In genomic region chr11:86380295-86380694, GRCh38 we compare ENCODE assay signal across 25 cellular contexts. TPM values are rescaled to one million over a fixed set of nuclear protein-coding genes. Genes with fewer than 3 reads are reported as not detected.
"Had no signal": no experiment of that assay in that cellular context is flagged by ENCODE, and none has a peak within 500 bp of the region (broad histone marks: within the 10 kb centered on the region; RNA-seq: fewer than 3 reads in every experiment).

No MANE protein-coding gene starts in this region.

- FAIRE-seq: islet of Langerhans, keratinocyte had no signal

- H3K27me3 ChIP-seq: colonic mucosa, dorsolateral prefrontal cortex, gastrocnemius medialis, heart right ventricle, left lung had no signal

- H3K36me3 ChIP-seq: colonic mucosa, esophagus squamous epithelium, gastrocnemius medialis, heart right ventricle, left lung, lower lobe of right lung had no signal

- H3K9me3 ChIP-seq: colonic mucosa, esophagus squamous epithelium, gastrocnemius medialis, left lung, lower lobe of right lung, mucosa of descending colon had no signal

- H3K4me1 ChIP-seq: colonic mucosa, esophagus squamous epithelium, gastrocnemius medialis, heart right ventricle, left lung, lower lobe of right lung had no signal

- H3K4me3 ChIP-seq: colonic mucosa, dorsolateral prefrontal cortex, esophagus squamous epithelium, gastrocnemius medialis, heart right ventricle, left lung, lower lobe of right lung, mucosa of descending colon had no signal

- DNase-seq: colonic mucosa; cortex of kidney; dorsolateral prefrontal cortex; effector CD4-positive, alpha-beta T cell; effector memory CD4-positive, alpha-beta T cell; erythroblast; esophagus squamous epithelium; foreskin fibroblast; foreskin melanocyte; gastrocnemius medialis; glutamatergic neuron; head of caudate nucleus; heart right ventricle; hippocampal formation; left cardiac atrium; left lung; left ventricle myocardium superior; lower lobe of right lung; mesenchymal stem cell; mucosa of descending colon; naive B cell had no signal

- H3K27ac ChIP-seq: colonic mucosa, dorsolateral prefrontal cortex, epithelial cell of prostate, esophagus squamous epithelium, gastrocnemius medialis, heart right ventricle, left lung, lower lobe of right lung had no signal

RNA-seq across cellular contexts. Expression of gene CCDC81, which starts 5.6 kb away (rescaled TPM):
- total RNA-seq: kidney epithelial cell had no signal
